ENCODE assay signal across 9 cellular contexts in genomic region chr2:135004005-135004746, GRCh38. TPM values are rescaled to one million over a fixed set of nuclear protein-coding genes. Genes with fewer than 3 reads are reported as not detected.
DNase-seq lines count a peak whose midpoint lies in the region; ATAC-seq and TF ChIP-seq lines count a peak whose summit lies in the region.
"Had no signal": no experiment of that assay in that cellular context is flagged by ENCODE, and none has a peak within 500 bp of the region (broad histone marks: within the 10 kb centered on the region; RNA-seq: fewer than 3 reads in every experiment).

No MANE protein-coding gene starts in this region.

- H3K4me3 ChIP-seq in endodermal cell (ENCODE audit: low read length): no peak overlapping the region

- no peaks in the 10 kb centered on the region for H3K36me3 ChIP-seq in endodermal cell (ENCODE audit: control insufficient read depth, insufficient read depth, low read length)

- H3K27me3 Mint-ChIP-seq in CD14-positive monocyte (ENCODE audit: low read depth in 3 of 3) (peaks cover 5 to 23% (median 6%) of the 10 kb centered on the region in 3 donors), endodermal cell (ENCODE audit: insufficient read depth) (peaks cover 6% of the 10 kb centered on the region)
- H3K27me3 Mint-ChIP-seq in activated CD8-positive, alpha-beta memory T cell treated with anti-CD3 and anti-CD28 coated beads, Interleukin-2, amount 10 ng/mL, durations not matched to agents 7 days and 5 days: peaks cover 30% of the 10 kb centered on the region

- peak; percentile 58 for DNase-seq in CD14-positive monocyte (ENCODE audit: low spot score)
- DNase-seq in NCI-H82 (lab: John Stamatoyannopoulos, UW): peak; percentile 93
- DNase-seq in activated CD8-positive, alpha-beta memory T cell treated with anti-CD3 and anti-CD28 coated beads, Interleukin-2, amount 10 ng/mL, durations not matched to agents 7 days and 5 days: peak; percentile 75
- DNase-seq in endodermal cell: peak; percentile 92
- DNase-seq in midbrain (lab: John Stamatoyannopoulos, UW): peak; percentile 76
- DNase-seq in stimulated activated CD8-positive, alpha-beta memory T cell treated with anti-CD3 and anti-CD28 coated beads, Interleukin-4, amount 100 ng/mL, for 1 hour (ENCODE audit: low read depth in 2 of 2, low spot score in 1 of 2): peak; percentile 4 to 54

- no peaks in the 10 kb centered on the region for H3K36me3 Mint-ChIP-seq in CD14-positive monocyte
- H3K36me3 Mint-ChIP-seq in activated CD8-positive, alpha-beta memory T cell treated with anti-CD3 and anti-CD28 coated beads, Interleukin-2, amount 10 ng/mL, durations not matched to agents 7 days and 5 days: no peaks in the 10 kb centered on the region
- no peaks in the 10 kb centered on the region for H3K36me3 Mint-ChIP-seq in endodermal cell (ENCODE audit: low read depth)

- 9 to 23% methylated on average over 10 to 17 of the region's 17 CpGs for WGBS in endodermal cell (ENCODE audit: insufficient coverage in 1 of 2, insufficient read length in 1 of 2), 2 experiments

- H3K9me3 ChIP-seq in endodermal cell (ENCODE audit: control insufficient read depth, low read length): no peaks in the 10 kb centered on the region

- H3K4me3 Mint-ChIP-seq in CD14-positive monocyte (no peak overlapping the region), endodermal cell (no peak overlapping the region)
- no peak overlapping the region for H3K4me3 Mint-ChIP-seq in activated CD8-positive, alpha-beta memory T cell treated with anti-CD3 and anti-CD28 coated beads, Interleukin-2, amount 10 ng/mL, durations not matched to agents 7 days and 5 days

- H3K27me3 ChIP-seq in endodermal cell (ENCODE audit: control insufficient read depth, insufficient read depth, low read length, poor library complexity, severe bottlenecking): no peaks in the 10 kb centered on the region

- H3K27ac Mint-ChIP-seq in CD14-positive monocyte (peak overlapping the region in 1 of 7 donors; percentile 31), endodermal cell (no peak overlapping the region)
- H3K27ac Mint-ChIP-seq in activated CD8-positive, alpha-beta memory T cell treated with anti-CD3 and anti-CD28 coated beads, Interleukin-2, amount 10 ng/mL, durations not matched to agents 7 days and 5 days: no peak overlapping the region

- CTCF ChIA-PET in activated CD8-positive, alpha-beta memory T cell treated with anti-CD3 and anti-CD28 coated beads, Interleukin-2, amount 10 ng/mL, durations not matched to agents 7 days and 5 days (lab: Charles Lee): interaction anchor here (0.7 to 6.8 kb wide), 36 partner anchors 10 to 793 kb away, joined by 3 to 71 read pairs (median 4); partner anchors contain the start of genes R3HDM1 and ZRANB3

- H3K9me3 Mint-ChIP-seq in CD14-positive monocyte (no peaks in the 10 kb centered on the region), endodermal cell (no peaks in the 10 kb centered on the region)
- no peaks in the 10 kb centered on the region for H3K9me3 Mint-ChIP-seq in activated CD8-positive, alpha-beta memory T cell treated with anti-CD3 and anti-CD28 coated beads, Interleukin-2, amount 10 ng/mL, durations not matched to agents 7 days and 5 days (ENCODE audit: low read depth)

- no peak overlapping the region for H3K9ac ChIP-seq in endodermal cell (ENCODE audit: extremely low read depth, low read length, poor library complexity, severe bottlenecking)

- ATAC-seq in GM19043 (IDR thresholded peaks at IDR 0.05; ENCODE audit: low read depth, unreplicated experiment) (peak; percentile 92), HG03460 (IDR thresholded peaks at IDR 0.05; ENCODE audit: unreplicated experiment) (peak; percentile 92)
- peak; percentile 99 for ATAC-seq in activated CD8-positive, alpha-beta memory T cell treated with anti-CD3 and anti-CD28 coated beads, Interleukin-2, amount 10 ng/mL, durations not matched to agents 7 days and 5 days

- no peak overlapping the region for H3K27ac ChIP-seq in endodermal cell (ENCODE audit: low read depth, low read length)

- intact Hi-C loops in CD14-positive monocyte (cut with micrococcal nuclease): loop anchor here in 1 of 2 donors (10.0 kb wide), 1 partner anchor 701 kb away; no protein-coding TSS in a partner anchor

- H3K4me1 Mint-ChIP-seq in CD14-positive monocyte (peaks cover 5% of the 10 kb centered on the region), endodermal cell (peaks cover 8% of the 10 kb centered on the region)
- H3K4me1 Mint-ChIP-seq in activated CD8-positive, alpha-beta memory T cell treated with anti-CD3 and anti-CD28 coated beads, Interleukin-2, amount 10 ng/mL, durations not matched to agents 7 days and 5 days: peaks cover 5% of the 10 kb centered on the region

- H3K4me1 ChIP-seq in endodermal cell (ENCODE audit: control insufficient read depth, insufficient read depth, low read length): peaks cover 4% of the 10 kb centered on the region

- TF ChIP-seq CTCF in CD14-positive monocyte (IDR thresholded peaks at IDR 0.05) (peak; percentile 87), endodermal cell (conservative IDR thresholded peaks at IDR 0.05) (peak; percentile 98)

RNA-seq across cellular contexts. Expression of gene MAP3K19, which starts 43.1 kb away (rescaled TPM):
- polyA plus RNA-seq in CD14-positive monocyte: not detected
- total RNA-seq in activated CD8-positive, alpha-beta memory T cell treated with anti-CD3 and anti-CD28 coated beads, Interleukin-2, amount 10 ng/mL, durations not matched to agents 7 days and 5 days: not detected
- not detected for total RNA-seq in endodermal cell
- not detected for polyA plus RNA-seq in endodermal cell (2013, experiment 1 of 2)
- polyA plus RNA-seq in endodermal cell (2013, experiment 2 of 2): not detected
- total RNA-seq: T-helper 2 cell treated with Interferon-gamma antibody and Interleukin-4, amounts not matched to agents 100 ng/mL and 5 ng/mL, for 36 hours had no signal

RNA-seq across cellular contexts. Expression of gene RAB3GAP1, which starts 47.9 kb away (rescaled TPM):
- polyA plus RNA-seq in CD14-positive monocyte: 10 to 100 TPM in 1 of 2 donors, 1 to 10 TPM in 1; 8.0 to 11.3 TPM
- 10 to 100 TPM; 13.9 to 33.2 TPM for total RNA-seq in activated CD8-positive, alpha-beta memory T cell treated with anti-CD3 and anti-CD28 coated beads, Interleukin-2, amount 10 ng/mL, durations not matched to agents 7 days and 5 days
- 10 to 100 TPM; 28.5 to 29.6 TPM for total RNA-seq in endodermal cell
- polyA plus RNA-seq in endodermal cell (2013, experiment 1 of 2): 32.8 TPM
- polyA plus RNA-seq in endodermal cell (2013, experiment 2 of 2): 30.3 TPM

Comparison
In these comparisons a context has a peak if more than half of its experiments do, and no peak if none do; other contexts are left out.
1. DNase-seq: peak in every context shown above with its lines; median percentile 93 in NCI-H82; 92 in endodermal cell; 76 in midbrain; 75 in activated CD8-positive, alpha-beta memory T cell treated with anti-CD3 and anti-CD28 coated beads, Interleukin-2, amount 10 ng/mL, durations not matched to agents 7 days and 5 days; 58 in CD14-positive monocyte; 29 in stimulated activated CD8-positive, alpha-beta memory T cell treated with anti-CD3 and anti-CD28 coated beads, Interleukin-4, amount 100 ng/mL, for 1 hour.